9 cellular contexts compared by ENCODE assay signal in the genomic region with DNA sequence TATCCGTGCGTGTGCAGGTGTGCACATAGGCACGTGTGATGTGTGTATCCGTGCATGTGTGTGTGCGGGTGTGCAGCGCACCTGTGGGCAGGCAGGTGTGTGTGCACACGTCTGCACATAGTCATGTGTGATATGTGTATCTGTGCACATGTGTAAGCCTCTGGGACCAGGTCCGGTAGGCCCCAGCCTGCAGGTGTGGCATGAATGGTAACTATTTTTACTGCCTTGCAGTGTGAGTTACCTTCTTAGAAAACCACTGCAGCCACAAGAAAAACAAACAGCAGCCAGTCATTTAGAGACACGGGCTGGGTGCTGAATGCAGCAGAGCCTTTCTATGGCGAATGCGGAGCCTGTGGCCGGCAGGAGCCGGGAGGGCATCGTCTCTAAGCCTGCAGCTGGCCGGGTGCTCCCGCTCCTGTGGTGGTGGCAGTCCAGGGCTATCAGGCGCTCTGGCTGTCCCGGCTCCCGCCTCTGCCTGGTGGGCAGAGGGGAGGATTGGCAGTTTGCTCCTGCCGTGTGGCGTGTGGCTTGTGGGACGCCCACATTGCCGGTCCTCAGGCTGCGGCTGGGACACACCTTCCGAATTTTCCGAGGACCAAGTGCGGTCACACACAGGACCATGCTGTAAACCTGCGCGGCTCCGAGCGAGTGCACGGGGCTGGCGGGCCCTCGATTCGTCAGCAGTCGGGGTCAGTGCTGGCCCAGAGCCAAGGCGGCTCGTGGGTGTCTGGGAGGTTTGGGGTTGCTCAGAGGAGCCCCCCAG. TPM values are rescaled to one million over a fixed set of nuclear protein-coding genes. Genes with fewer than 3 reads are reported as not detected.
DNase-seq lines count a peak whose midpoint lies in the region; ATAC-seq and TF ChIP-seq lines count a peak whose summit lies in the region.
"Not testable (repeated sequence)": the region's sequence is repeated elsewhere in the genome, so short reads cannot be mapped to it uniquely, and the experiment has no call there.
"Had no signal": no experiment of that assay in that cellular context is flagged by ENCODE, and none has a peak within 500 bp of the region (broad histone marks: within the 10 kb centered on the region; RNA-seq: fewer than 3 reads in every experiment).

No MANE protein-coding gene starts in this region.

- peak in 2 of 10 experiments; percentile 25 to 33 for DNase-seq in CD4-positive, alpha-beta T cell
- not testable (repeated sequence) for DNase-seq in T-helper 17 cell, left colon

- not testable (repeated sequence) for H3K4me1 Mint-ChIP-seq in CD4-positive, alpha-beta T cell (ENCODE audit: low read depth); T-helper 17 cell; activated T-helper 17 cell treated with anti-CD3 and anti-CD28 coated beads, Interleukin-2, amount 50 U/mL, for 72 hours

- H3K36me3 Mint-ChIP-seq in CD4-positive, alpha-beta T cell (ENCODE audit: low read depth); T-helper 17 cell (ENCODE audit: low read depth); activated T-helper 17 cell treated with anti-CD3 and anti-CD28 coated beads, Interleukin-2, amount 50 U/mL, for 72 hours (ENCODE audit: low read depth): not testable (repeated sequence)

- not testable (repeated sequence) for H3K27me3 ChIP-seq in CD4-positive, alpha-beta T cell (ENCODE audit: control insufficient read depth, insufficient read depth, low read length)

- POLR2A ChIA-PET in CD4-positive, alpha-beta T cell (lab: Charles Lee): not testable (repeated sequence)

- not testable (repeated sequence) for H3K4me3 Mint-ChIP-seq in CD4-positive, alpha-beta T cell; T-helper 17 cell; activated T-helper 17 cell treated with anti-CD3 and anti-CD28 coated beads, Interleukin-2, amount 50 U/mL, for 72 hours

- not testable (repeated sequence) for H3K9me3 ChIP-seq in CD4-positive, alpha-beta T cell (ENCODE audit: control insufficient read depth, low read length); T-helper 17 cell (ENCODE audit: control insufficient read depth, low read length, poor library complexity, severe bottlenecking)

- ATAC-seq in CD4-positive, alpha-beta T cell (ENCODE audit: poor library complexity): peak; percentile 27
- ATAC-seq in GM18870 (IDR thresholded peaks at IDR 0.05; ENCODE audit: unreplicated experiment) (peak; percentile 46), GM21529 (IDR thresholded peaks at IDR 0.05; ENCODE audit: unreplicated experiment) (peak; percentile 48), HG02852 (IDR thresholded peaks at IDR 0.05; ENCODE audit: unreplicated experiment) (peak; percentile 37), HG03280 (IDR thresholded peaks at IDR 0.05; ENCODE audit: unreplicated experiment) (peak; percentile 36), T-helper 17 cell (peak; percentile 42), left colon (peak; percentile 67)
- ATAC-seq in activated T-helper 17 cell treated with anti-CD3 and anti-CD28 coated beads, Interleukin-2, amount 50 U/mL, for 72 hours (replicated peaks): peak; percentile 47

- CTCF ChIA-PET in CD4-positive, alpha-beta T cell (lab: Charles Lee): not testable (repeated sequence)

- intact Hi-C loops in CD4-positive, alpha-beta T cell (cut with DNase I, micrococcal nuclease); left colon (cut with DNase I, micrococcal nuclease): not testable (repeated sequence)

- not testable (repeated sequence) for TF ChIP-seq CTCF in CD4-positive, alpha-beta T cell (IDR thresholded peaks at IDR 0.05)

- not testable (repeated sequence) for H3K27ac ChIP-seq in CD4-positive, alpha-beta T cell (ENCODE audit: low read depth, low read length)

- H3K27ac Mint-ChIP-seq in CD4-positive, alpha-beta T cell; T-helper 17 cell; activated T-helper 17 cell treated with anti-CD3 and anti-CD28 coated beads, Interleukin-2, amount 50 U/mL, for 72 hours: not testable (repeated sequence)

- not testable (repeated sequence) for H3K27me3 Mint-ChIP-seq in CD4-positive, alpha-beta T cell; T-helper 17 cell; activated T-helper 17 cell treated with anti-CD3 and anti-CD28 coated beads, Interleukin-2, amount 50 U/mL, for 72 hours

- not testable (repeated sequence) for H3K9me3 Mint-ChIP-seq in CD4-positive, alpha-beta T cell; activated T-helper 17 cell treated with anti-CD3 and anti-CD28 coated beads, Interleukin-2, amount 50 U/mL, for 72 hours

RNA-seq across cellular contexts. Expression of a gene that starts 21.9 kb away (rescaled TPM):
- total RNA-seq in CD4-positive, alpha-beta T cell: 10 to 100 TPM; 21.9 to 23.0 TPM
- total RNA-seq in T-helper 17 cell (10 to 100 TPM; 39.8 to 50.5 TPM), left colon (10 to 100 TPM; 13.1 to 17.5 TPM)
- total RNA-seq in activated T-helper 17 cell treated with anti-CD3 and anti-CD28 coated beads, Interleukin-2, amount 50 U/mL, for 72 hours: 10 to 100 TPM; 65.6 to 77.0 TPM
- total RNA-seq: ascending aorta had no signal

RNA-seq across cellular contexts. Expression of a gene that starts 48.2 kb away (rescaled TPM):
- total RNA-seq in CD4-positive, alpha-beta T cell: 10 to 100 TPM; 38.0 to 40.6 TPM
- total RNA-seq in T-helper 17 cell (10 to 100 TPM; 21.9 to 28.7 TPM), left colon (1 to 10 TPM; 1.7 to 7.2 TPM)
- 10 to 100 TPM; 40.4 to 42.0 TPM for total RNA-seq in activated T-helper 17 cell treated with anti-CD3 and anti-CD28 coated beads, Interleukin-2, amount 50 U/mL, for 72 hours
